ENCODE assay signal across 19 cellular contexts in the genomic region with DNA sequence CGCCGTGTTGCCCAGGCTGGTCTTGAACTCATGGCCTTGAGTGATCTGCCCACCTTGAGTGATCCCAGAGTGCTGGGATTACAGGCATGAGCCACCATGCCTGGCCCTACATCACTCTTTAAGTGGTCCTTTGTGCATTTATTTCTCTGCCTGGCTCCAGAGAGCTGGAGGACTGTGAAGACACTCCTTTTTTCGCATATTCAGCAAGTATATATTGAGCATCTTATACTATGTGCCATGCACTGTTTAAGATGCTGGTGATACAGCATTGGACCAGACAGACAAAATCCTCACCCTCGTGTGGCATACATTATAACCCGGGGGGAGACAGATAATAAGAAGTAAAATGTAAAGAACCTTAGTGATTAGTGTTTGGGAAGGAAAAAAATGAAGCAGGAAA.
A peak's percentile ranks its signal among the peaks of the same experiment; 100 is the strongest.
DNase-seq lines count a peak whose midpoint lies in the region; ATAC-seq and TF ChIP-seq lines count a peak whose summit lies in the region.
"Had no signal": no experiment of that assay in that cellular context is flagged by ENCODE, and none has a peak within 500 bp of the region (broad histone marks: within the 10 kb centered on the region; RNA-seq: fewer than 3 reads in every experiment).

No MANE protein-coding gene starts in this region.

- H3K79me2 ChIP-seq in GM23338 (replicated peaks; ENCODE audit: insufficient read depth) (peaks cover 28% of the 10 kb centered on the region), neural progenitor cell (ENCODE audit: low read depth) (peaks cover 66% of the 10 kb centered on the region)

- H3K4me3 Mint-ChIP-seq in activated T-cell treated with anti-CD3 and anti-CD28 coated beads, Interleukin-2, amount 50 U/mL, for 24 hours, result no peak overlapping the region
- H3K4me3 Mint-ChIP-seq in GM23338, result no peak overlapping the region; the same call in 2 of the 3 replicates
- no peak overlapping the region for H3K4me3 Mint-ChIP-seq in activated naive CD8-positive, alpha-beta T cell treated with anti-CD3 and anti-CD28 coated beads for 36 hours
- no peak overlapping the region for H3K4me3 Mint-ChIP-seq in neural progenitor cell
- H3K4me3 Mint-ChIP-seq: stimulated activated naive B cell treated with anti-CD40 and anti-IgM and Interleukin-4, amounts not matched to agents 10 μg/mL and 1 μg/mL and 100 μg/mL, for 72 hours had no signal

- peak overlapping the region; percentile 55 for H3K27ac Mint-ChIP-seq in activated T-cell treated with anti-CD3 and anti-CD28 coated beads, Interleukin-2, amount 50 U/mL, for 24 hours
- H3K27ac Mint-ChIP-seq in GM23338, result no peak overlapping the region
- peak overlapping the region; percentile 43 for H3K27ac Mint-ChIP-seq in activated naive CD8-positive, alpha-beta T cell treated with anti-CD3 and anti-CD28 coated beads for 36 hours
- H3K27ac Mint-ChIP-seq in neural progenitor cell, result peak overlapping the region; percentile 12
- H3K27ac Mint-ChIP-seq: stimulated activated naive B cell treated with anti-CD40 and anti-IgM and Interleukin-4, amounts not matched to agents 10 μg/mL and 1 μg/mL and 100 μg/mL, for 72 hours had no signal

- H3K4me1 ChIP-seq in GM23338 (ENCODE audit: insufficient read depth) (no peaks in the 10 kb centered on the region; the same call in 1 of the 2 replicates), neural progenitor cell (peaks cover 5% of the 10 kb centered on the region)

- H2AFZ ChIP-seq in GM23338, result no peak overlapping the region
- no peak overlapping the region for H2AFZ ChIP-seq in neural progenitor cell (replicated peaks)
- H2AFZ ChIP-seq: PC-9 had no signal

- no peak overlapping the region for H3K9ac ChIP-seq in neural progenitor cell

- H4K20me1 ChIP-seq in GM23338 (replicated peaks; ENCODE audit: insufficient read depth) (peaks cover 8% of the 10 kb centered on the region), neural progenitor cell (ENCODE audit: low read depth) (peaks cover 31% of the 10 kb centered on the region)

- peaks cover 76% of the 10 kb centered on the region for H3K4me1 Mint-ChIP-seq in activated T-cell treated with anti-CD3 and anti-CD28 coated beads, Interleukin-2, amount 50 U/mL, for 24 hours (ENCODE audit: low read depth)
- peaks cover 11% of the 10 kb centered on the region for H3K4me1 Mint-ChIP-seq in GM23338
- peaks cover 41% of the 10 kb centered on the region for H3K4me1 Mint-ChIP-seq in activated naive CD8-positive, alpha-beta T cell treated with anti-CD3 and anti-CD28 coated beads for 36 hours
- H3K4me1 Mint-ChIP-seq in neural progenitor cell, result peaks cover 11% of the 10 kb centered on the region

- H3K4me3 ChIP-seq in GM23338 (no peak overlapping the region), neural progenitor cell (no peak overlapping the region)
- H3K4me3 ChIP-seq: esophagus muscularis mucosa, gastroesophageal sphincter, PC-9 had no signal

- no peaks in the 10 kb centered on the region for H3K36me3 ChIP-seq in GM23338 (ENCODE audit: insufficient read depth)
- H3K36me3 ChIP-seq in neural progenitor cell, result no peaks in the 10 kb centered on the region
- H3K36me3 ChIP-seq: esophagus muscularis mucosa had no signal

- no peak overlapping the region for H3K4me2 ChIP-seq in GM23338
- H3K4me2 ChIP-seq in neural progenitor cell, result no peak overlapping the region
- H3K4me2 ChIP-seq: PC-9 had no signal

- ATAC-seq in GM23338 (no peak), GM19397 (IDR thresholded peaks at IDR 0.05; ENCODE audit: unreplicated experiment) (no peak)
- ATAC-seq: gastroesophageal sphincter; stimulated activated naive B cell treated with anti-CD40 and anti-IgM and Interleukin-4, amounts not matched to agents 10 μg/mL and 1 μg/mL and 100 μg/mL, for 72 hours had no signal

- TF ChIP-seq CTCF in GM23338 (conservative IDR thresholded peaks at IDR 0.05; ENCODE audit: low read depth in 2 of 2), result no peak
- no peak for TF ChIP-seq CTCF in neural progenitor cell (IDR thresholded peaks at IDR 0.05)

- H3K27ac ChIP-seq in GM23338 (ENCODE audit: low read depth) (0 out of 2 replicates have a peak overlapping the region, but pooled peaks have one; percentile 19), neural progenitor cell (no peak overlapping the region)
- H3K27ac ChIP-seq: esophagus muscularis mucosa, gastroesophageal sphincter, PC-9 had no signal

- H3K36me3 Mint-ChIP-seq in activated T-cell treated with anti-CD3 and anti-CD28 coated beads, Interleukin-2, amount 50 U/mL, for 24 hours (ENCODE audit: low read depth), result peaks cover 14% of the 10 kb centered on the region
- H3K36me3 Mint-ChIP-seq in GM23338 (ENCODE audit: low read depth), result peaks cover 21% of the 10 kb centered on the region
- H3K36me3 Mint-ChIP-seq in activated naive CD8-positive, alpha-beta T cell treated with anti-CD3 and anti-CD28 coated beads for 36 hours, result peaks cover 4% of the 10 kb centered on the region
- peaks cover 30% of the 10 kb centered on the region for H3K36me3 Mint-ChIP-seq in neural progenitor cell

- no peak for DNase-seq in activated T-cell treated with anti-CD3 and anti-CD28 coated beads, Interleukin-2, amount 50 U/mL, for 24 hours
- DNase-seq in activated T-cell treated with anti-CD3 and anti-CD28 coated beads for 4 hours (no peak), GM23338 (ENCODE audit: low spot score) (no peak), neural progenitor cell (ENCODE audit: low spot score) (no peak), dermis blood vessel endothelial cell (no peak), NCI-H146 (lab: John Stamatoyannopoulos, UW) (no peak)
- DNase-seq in activated naive CD8-positive, alpha-beta T cell treated with anti-CD3 and anti-CD28 coated beads for 36 hours, result no peak
- DNase-seq: DMS79; effector CD4-positive, alpha-beta T cell; Kasumi-1; kidney glomerular epithelial cell; naive B cell; NCI-H187 treated with DMSO at 0.1 percent for 48 hours; NCI-H226; PC-9; stimulated activated naive B cell treated with anti-CD40 and anti-IgM and Interleukin-4, amounts not matched to agents 10 μg/mL and 1 μg/mL and 100 μg/mL, for 72 hours had no signal

- H3F3A ChIP-seq in GM23338 (replicated peaks; ENCODE audit: low read depth), result peaks cover 13% of the 10 kb centered on the region; the same call in 1 of the 2 replicates
- peaks cover 10% of the 10 kb centered on the region for H3F3A ChIP-seq in neural progenitor cell (ENCODE audit: low read depth)

- H3K27me3 ChIP-seq in GM23338 (ENCODE audit: insufficient read depth), result no peaks in the 10 kb centered on the region
- H3K27me3 ChIP-seq in neural progenitor cell, result no peaks in the 10 kb centered on the region
- H3K27me3 ChIP-seq: esophagus muscularis mucosa, gastroesophageal sphincter had no signal

- no peaks in the 10 kb centered on the region for H3K9me3 ChIP-seq in neural progenitor cell (ENCODE audit: low read depth)
- H3K9me3 ChIP-seq: esophagus muscularis mucosa, gastroesophageal sphincter had no signal

- no peaks in the 10 kb centered on the region for H3K27me3 Mint-ChIP-seq in activated T-cell treated with anti-CD3 and anti-CD28 coated beads, Interleukin-2, amount 50 U/mL, for 24 hours
- H3K27me3 Mint-ChIP-seq in GM23338 (ENCODE audit: insufficient read depth, low read depth, poor library complexity), result no peaks in the 10 kb centered on the region
- H3K27me3 Mint-ChIP-seq in activated naive CD8-positive, alpha-beta T cell treated with anti-CD3 and anti-CD28 coated beads for 36 hours, result no peaks in the 10 kb centered on the region
- peaks cover 2% of the 10 kb centered on the region for H3K27me3 Mint-ChIP-seq in neural progenitor cell (ENCODE audit: insufficient read depth, low read depth)
- H3K27me3 Mint-ChIP-seq: naive B cell; stimulated activated naive B cell treated with anti-CD40 and anti-IgM and Interleukin-4, amounts not matched to agents 10 μg/mL and 1 μg/mL and 100 μg/mL, for 72 hours had no signal

- H3K9me3 Mint-ChIP-seq in activated T-cell treated with anti-CD3 and anti-CD28 coated beads, Interleukin-2, amount 50 U/mL, for 24 hours, result no peaks in the 10 kb centered on the region
- no peaks in the 10 kb centered on the region for H3K9me3 Mint-ChIP-seq in GM23338
- H3K9me3 Mint-ChIP-seq in activated naive CD8-positive, alpha-beta T cell treated with anti-CD3 and anti-CD28 coated beads for 36 hours, result no peaks in the 10 kb centered on the region
- peaks cover 2% of the 10 kb centered on the region for H3K9me3 Mint-ChIP-seq in neural progenitor cell
- H3K9me3 Mint-ChIP-seq: naive B cell had no signal

- no peaks in the 10 kb centered on the region for H3K9me2 ChIP-seq in GM23338 (ENCODE audit: insufficient read depth)

TF ChIP-seq in GM23338, 12 proteins besides CTCF, POLR2A, EP300 and RAD21 (continues in another document):
- TF ChIP-seq ZNF114 (CRISPR knock-in tag; IDR thresholded peaks at IDR 0.05) (no peak), JUNB (IDR thresholded peaks at IDR 0.05; ENCODE audit: unreplicated experiment) (no peak), EZH2phosphoT487 (IDR thresholded peaks at IDR 0.05; ENCODE audit: unreplicated experiment) (no peak), ZNF331 (CRISPR knock-in tag; IDR thresholded peaks at IDR 0.05; ENCODE audit: low read depth) (no peak), NANOG (IDR thresholded peaks at IDR 0.05; ENCODE audit: borderline replicate concordance) (no peak), STAT1 (IDR thresholded peaks at IDR 0.05; ENCODE audit: unreplicated experiment) (no peak)
- TF ChIP-seq, protein P1, sequence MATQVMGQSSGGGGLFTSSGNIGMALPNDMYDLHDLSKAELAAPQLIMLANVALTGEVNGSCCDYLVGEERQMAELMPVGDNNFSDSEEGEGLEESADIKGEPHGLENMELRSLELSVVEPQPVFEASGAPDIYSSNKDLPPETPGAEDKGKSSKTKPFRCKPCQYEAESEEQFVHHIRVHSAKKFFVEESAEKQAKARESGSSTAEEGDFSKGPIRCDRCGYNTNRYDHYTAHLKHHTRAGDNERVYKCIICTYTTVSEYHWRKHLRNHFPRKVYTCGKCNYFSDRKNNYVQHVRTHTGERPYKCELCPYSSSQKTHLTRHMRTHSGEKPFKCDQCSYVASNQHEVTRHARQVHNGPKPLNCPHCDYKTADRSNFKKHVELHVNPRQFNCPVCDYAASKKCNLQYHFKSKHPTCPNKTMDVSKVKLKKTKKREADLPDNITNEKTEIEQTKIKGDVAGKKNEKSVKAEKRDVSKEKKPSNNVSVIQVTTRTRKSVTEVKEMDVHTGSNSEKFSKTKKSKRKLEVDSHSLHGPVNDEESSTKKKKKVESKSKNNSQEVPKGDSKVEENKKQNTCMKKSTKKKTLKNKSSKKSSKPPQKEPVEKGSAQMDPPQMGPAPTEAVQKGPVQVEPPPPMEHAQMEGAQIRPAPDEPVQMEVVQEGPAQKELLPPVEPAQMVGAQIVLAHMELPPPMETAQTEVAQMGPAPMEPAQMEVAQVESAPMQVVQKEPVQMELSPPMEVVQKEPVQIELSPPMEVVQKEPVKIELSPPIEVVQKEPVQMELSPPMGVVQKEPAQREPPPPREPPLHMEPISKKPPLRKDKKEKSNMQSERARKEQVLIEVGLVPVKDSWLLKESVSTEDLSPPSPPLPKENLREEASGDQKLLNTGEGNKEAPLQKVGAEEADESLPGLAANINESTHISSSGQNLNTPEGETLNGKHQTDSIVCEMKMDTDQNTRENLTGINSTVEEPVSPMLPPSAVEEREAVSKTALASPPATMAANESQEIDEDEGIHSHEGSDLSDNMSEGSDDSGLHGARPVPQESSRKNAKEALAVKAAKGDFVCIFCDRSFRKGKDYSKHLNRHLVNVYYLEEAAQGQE (IDR thresholded peaks at IDR 0.05; ENCODE audit: unreplicated experiment), result no peak
